Comparison of ENCODE assay signal across 12 cellular contexts in the genomic region with DNA sequence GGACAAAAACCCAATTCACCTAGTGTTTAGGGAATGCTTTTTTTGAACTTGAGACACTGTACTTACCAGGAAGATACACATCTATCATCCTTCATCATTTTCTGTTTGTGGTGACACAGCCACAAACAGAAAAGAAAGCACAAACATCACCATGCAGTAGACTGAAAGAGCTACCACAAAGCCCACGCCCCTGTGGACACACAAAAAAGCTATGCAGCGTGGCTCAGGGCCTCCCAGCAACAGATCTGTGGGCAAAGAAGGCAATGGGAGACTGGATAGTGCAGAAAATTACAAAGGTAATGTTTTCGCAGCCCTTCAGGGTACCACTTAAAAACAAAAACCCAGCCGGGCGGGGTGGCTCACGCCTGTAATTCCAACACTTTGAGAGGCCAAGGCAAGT. TPM values are rescaled to one million over a fixed set of nuclear protein-coding genes. Genes with fewer than 3 reads are reported as not detected.
DNase-seq lines count a peak whose midpoint lies in the region; ATAC-seq and TF ChIP-seq lines count a peak whose summit lies in the region.
"Had no signal": no experiment of that assay in that cellular context is flagged by ENCODE, and none has a peak within 500 bp of the region (broad histone marks: within the 10 kb centered on the region; RNA-seq: fewer than 3 reads in every experiment).

No MANE protein-coding gene starts in this region.

- H3K9me3 Mint-ChIP-seq in CD4-positive, alpha-beta T cell = no peaks in the 10 kb centered on the region
- H3K9me3 Mint-ChIP-seq in activated T-cell treated with anti-CD3 and anti-CD28 coated beads, Interleukin-2, amount 50 U/mL, for 72 hours = peaks cover 0 to 11% of the 10 kb centered on the region in 2 donors
- no peaks in the 10 kb centered on the region for H3K9me3 Mint-ChIP-seq in naive thymus-derived CD8-positive, alpha-beta T cell

- no peaks in the 10 kb centered on the region for H3K27me3 ChIP-seq in CD4-positive, alpha-beta T cell (ENCODE audit: control insufficient read depth, insufficient read depth, low read length)

- peak overlapping the region; percentile 47 for H3K4me3 Mint-ChIP-seq in CD4-positive, alpha-beta T cell
- peak overlapping the region; percentile 66 to 69 for H3K4me3 Mint-ChIP-seq in activated T-cell treated with anti-CD3 and anti-CD28 coated beads, Interleukin-2, amount 50 U/mL, for 72 hours
- H3K4me3 Mint-ChIP-seq in naive thymus-derived CD8-positive, alpha-beta T cell = peak overlapping the region; percentile 60 to 88 (median 68)

- intact Hi-C loops in CD4-positive, alpha-beta T cell (cut with DNase I, micrococcal nuclease) = loop anchor here in 1 of 2 experiments (1.0 kb wide), 2 partner anchors 8 kb away; no protein-coding TSS in a partner anchor

- no peaks in the 10 kb centered on the region for H3K27me3 Mint-ChIP-seq in CD4-positive, alpha-beta T cell
- no peaks in the 10 kb centered on the region for H3K27me3 Mint-ChIP-seq in activated T-cell treated with anti-CD3 and anti-CD28 coated beads, Interleukin-2, amount 50 U/mL, for 72 hours (ENCODE audit: low read depth)
- H3K27me3 Mint-ChIP-seq in naive thymus-derived CD8-positive, alpha-beta T cell = no peaks in the 10 kb centered on the region

- CTCF ChIA-PET in CD4-positive, alpha-beta T cell (lab: Charles Lee) = interaction anchor here (0.6 to 1.6 kb wide), 2 partner anchors 14 to 51 kb away, joined by 4 read pairs; no protein-coding TSS in a partner anchor

- no peaks in the 10 kb centered on the region for H3K9me3 ChIP-seq in CD4-positive, alpha-beta T cell (ENCODE audit: control insufficient read depth, low read length)
- H3K9me3 ChIP-seq: SK-N-SH had no signal

- H3K27ac Mint-ChIP-seq in CD4-positive, alpha-beta T cell = peak overlapping the region; percentile 88
- H3K27ac Mint-ChIP-seq in activated T-cell treated with anti-CD3 and anti-CD28 coated beads, Interleukin-2, amount 50 U/mL, for 72 hours = peak overlapping the region; percentile 18
- peak overlapping the region; percentile 51 to 99 (median 92) for H3K27ac Mint-ChIP-seq in naive thymus-derived CD8-positive, alpha-beta T cell

- POLR2A ChIA-PET in CD4-positive, alpha-beta T cell (lab: Charles Lee) = interaction anchor here (0.8 to 3.6 kb wide), 9 partner anchors 9 to 103 kb away, joined by 3 to 36 read pairs (median 5); a partner anchor contains a TSS
- POLR2A ChIA-PET in naive thymus-derived CD8-positive, alpha-beta T cell (lab: Charles Lee) = interaction anchor here (1.0 to 4.4 kb wide), 8 partner anchors 8 to 97 kb away, joined by 3 to 33 read pairs (median 7); a partner anchor contains a TSS

- H3K4me1 Mint-ChIP-seq in CD4-positive, alpha-beta T cell (ENCODE audit: low read depth) = peaks cover 89% of the 10 kb centered on the region
- peaks cover 96% of the 10 kb centered on the region for H3K4me1 Mint-ChIP-seq in activated T-cell treated with anti-CD3 and anti-CD28 coated beads, Interleukin-2, amount 50 U/mL, for 72 hours (ENCODE audit: low read depth)
- peaks cover 50 to 95% (median 92%) of the 10 kb centered on the region in 4 donors for H3K4me1 Mint-ChIP-seq in naive thymus-derived CD8-positive, alpha-beta T cell

- peak overlapping the region; percentile 51 for H3K27ac ChIP-seq in CD4-positive, alpha-beta T cell (ENCODE audit: low read depth, low read length)

- TF ChIP-seq CTCF in CD4-positive, alpha-beta T cell (IDR thresholded peaks at IDR 0.05) = no peak

- ATAC-seq in CD4-positive, alpha-beta T cell (ENCODE audit: poor library complexity) = peak; percentile 62
- ATAC-seq in HG02943 (IDR thresholded peaks at IDR 0.05; ENCODE audit: low read depth, unreplicated experiment) (peak; percentile 9), GM19351 (IDR thresholded peaks at IDR 0.05; ENCODE audit: unreplicated experiment) (no peak)
- peak; percentile 68 for ATAC-seq in activated T-cell treated with anti-CD3 and anti-CD28 coated beads, Interleukin-2, amount 50 U/mL, for 72 hours (replicated peaks in 1 of 2)
- peak; percentile 68 to 70 for ATAC-seq in naive thymus-derived CD8-positive, alpha-beta T cell

- DNase-seq in CD4-positive, alpha-beta T cell = peak in 4 of 10 experiments; percentile 38 to 50 (median 46)
- DNase-seq in activated T-cell treated with anti-CD3 and anti-CD28 coated beads, Interleukin-2, amount 50 U/mL, for 72 hours = peak; percentile 51 to 55
- peak in 3 of 10 donors; percentile 34 to 51 (median 35) for DNase-seq in naive thymus-derived CD8-positive, alpha-beta T cell
- DNase-seq in cerebellar nuclear complex (lab: John Stamatoyannopoulos, UW) (no peak), 8988T (no peak), cerebellar cortex (ENCODE audit: low spot score) (no peak)
- DNase-seq: activated CD8-positive, alpha-beta memory T cell treated with anti-CD3 and anti-CD28 coated beads, Interleukin-2, amount 50 U/mL, for 4 hours; Calu3; NCI-H446 treated with DMSO at 0.1 percent for 48 hours; SK-N-SH had no signal

- H3K36me3 Mint-ChIP-seq in CD4-positive, alpha-beta T cell (ENCODE audit: low read depth) = peaks cover 61% of the 10 kb centered on the region
- H3K36me3 Mint-ChIP-seq in activated T-cell treated with anti-CD3 and anti-CD28 coated beads, Interleukin-2, amount 50 U/mL, for 72 hours (ENCODE audit: insufficient read depth in 2 of 2) = peaks cover 17 to 45% of the 10 kb centered on the region in 2 donors
- H3K36me3 Mint-ChIP-seq in naive thymus-derived CD8-positive, alpha-beta T cell = peaks cover 0 to 31% (median 15%) of the 10 kb centered on the region in 3 donors

RNA-seq across cellular contexts. Expression of a gene that starts 9.6 kb away (rescaled TPM):
- total RNA-seq in CD4-positive, alpha-beta T cell = 100 to 1,000 TPM; 179 to 181 TPM
- 100 to 1,000 TPM; 353 to 529 TPM for total RNA-seq in activated T-cell treated with anti-CD3 and anti-CD28 coated beads, Interleukin-2, amount 50 U/mL, for 72 hours
- total RNA-seq in naive thymus-derived CD8-positive, alpha-beta T cell = 100 to 1,000 TPM in 1 of 2 experiments, 10 to 100 TPM in 1; 99.1 to 101 TPM
- 100 to 1,000 TPM; 341 to 512 (median 425) TPM for polyA plus RNA-seq in naive thymus-derived CD8-positive, alpha-beta T cell

RNA-seq across cellular contexts. Expression of a gene that starts 40.0 kb away (rescaled TPM):
- 10 to 100 TPM; 76.6 to 78.6 TPM for total RNA-seq in CD4-positive, alpha-beta T cell
- total RNA-seq in activated T-cell treated with anti-CD3 and anti-CD28 coated beads, Interleukin-2, amount 50 U/mL, for 72 hours = 10 to 100 TPM; 64.2 to 69.5 TPM
- 100 to 1,000 TPM; 151 to 157 TPM for total RNA-seq in naive thymus-derived CD8-positive, alpha-beta T cell
- 10 to 100 TPM; 27.4 to 50.3 (median 32.0) TPM for polyA plus RNA-seq in naive thymus-derived CD8-positive, alpha-beta T cell

Comparison
In these comparisons a context has a peak if more than half of its experiments do, and no peak if none do; other contexts are left out.
1. DNase-seq: peak in activated T-cell treated with anti-CD3 and anti-CD28 coated beads, Interleukin-2, amount 50 U/mL, for 72 hours (2 of 2); none in cerebellar nuclear complex (0 of 2), 8988T (single experiment) and cerebellar cortex (single experiment).
2. H3K27ac Mint-ChIP-seq: peak in every context shown above with its lines; median percentile 92 in naive thymus-derived CD8-positive, alpha-beta T cell; 88 in CD4-positive, alpha-beta T cell; 18 in activated T-cell treated with anti-CD3 and anti-CD28 coated beads, Interleukin-2, amount 50 U/mL, for 72 hours.
3. Peak in every context shown above with its lines, with median percentiles within 50 percentile points of each other: H3K4me3 Mint-ChIP-seq.